ENCODE assay signal across 8 cellular contexts in the genomic region with DNA sequence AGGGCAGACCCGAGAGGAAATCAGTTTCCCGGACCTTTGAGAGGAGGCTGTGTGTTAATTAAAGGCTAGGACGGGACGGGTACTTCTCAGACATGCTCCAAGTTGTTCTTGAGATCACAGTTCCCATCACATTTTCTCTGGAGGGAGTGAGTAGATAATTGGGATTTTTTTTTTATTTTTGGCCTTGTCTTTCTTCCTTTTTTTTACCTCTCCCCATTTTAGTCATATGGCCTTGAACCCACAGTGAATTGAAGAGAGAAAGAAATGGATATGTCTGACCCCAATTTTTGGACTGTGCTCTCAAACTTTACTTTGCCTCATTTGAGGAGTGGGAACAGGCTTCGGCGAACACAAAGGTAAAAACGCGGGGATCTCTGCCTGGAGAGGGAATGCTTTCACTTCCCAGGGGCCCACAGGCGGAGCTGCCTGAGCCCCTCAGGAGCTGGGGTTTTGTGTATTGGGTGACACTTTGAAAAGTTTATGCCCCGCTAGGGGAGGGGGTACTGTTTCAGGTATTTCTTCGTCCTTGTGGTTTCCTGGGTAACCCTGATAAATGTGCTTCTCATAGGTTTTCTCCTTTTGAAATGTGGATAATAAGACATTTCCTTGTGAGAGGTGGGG.
DNase-seq lines count a peak whose midpoint lies in the region; ATAC-seq and TF ChIP-seq lines count a peak whose summit lies in the region.

No MANE protein-coding gene starts in this region.

- H3K79me2 ChIP-seq in OCI-LY7 (ENCODE audit: insufficient read depth, low read depth, low read length) (no peaks in the 10 kb centered on the region), neural cell (replicated peaks; ENCODE audit: insufficient read depth, low read length) (no peaks in the 10 kb centered on the region)

- DNase-seq in OCI-LY7 (ENCODE audit: low spot score), result no peak
- DNase-seq in effector memory CD8-positive, alpha-beta T cell, result no peak
- no peak for DNase-seq in NCI-H2196 treated with DMSO at 0.1 percent for 48 hours (lab: John Stamatoyannopoulos, UW; ENCODE audit: unreplicated experiment)

- no peak for TF ChIP-seq RAD21 in neural cell (conservative IDR thresholded peaks at IDR 0.05)

- no peaks in the 10 kb centered on the region for H3K27me3 Mint-ChIP-seq in effector memory CD8-positive, alpha-beta T cell

- H3K9me3 ChIP-seq in OCI-LY7 (ENCODE audit: low read length) (no peaks in the 10 kb centered on the region), neural cell (ENCODE audit: low read length) (no peaks in the 10 kb centered on the region)

- H3K9ac ChIP-seq in neural cell (ENCODE audit: low read length), result peak overlapping the region; percentile 64

- H3K4me3 ChIP-seq in OCI-LY7 (ENCODE audit: low read depth, low read length, poor library complexity, severe bottlenecking) (peak overlapping the region; percentile 72), neural cell (ENCODE audit: low read length) (peak overlapping the region; percentile 73)

- H3K4me3 Mint-ChIP-seq in effector memory CD8-positive, alpha-beta T cell, result peak overlapping the region; percentile 89 to 94

- H3F3A ChIP-seq in neural cell (ENCODE audit: insufficient read depth, low read length, poor library complexity, severe bottlenecking), result no peaks in the 10 kb centered on the region

- H3K27ac Mint-ChIP-seq in effector memory CD8-positive, alpha-beta T cell, result peak overlapping the region; percentile 87 to 98

- H4K20me1 ChIP-seq in OCI-LY7 (ENCODE audit: insufficient read depth, low read length) (no peaks in the 10 kb centered on the region), neural cell (ENCODE audit: insufficient read depth) (no peaks in the 10 kb centered on the region)

- TF ChIP-seq CTCF in C4-2B (conservative IDR thresholded peaks at IDR 0.05), result no peak
- no peak for TF ChIP-seq CTCF in OCI-LY7 (conservative IDR thresholded peaks at IDR 0.05; ENCODE audit: low read length)
- no peak for TF ChIP-seq CTCF in neural cell (IDR thresholded peaks at IDR 0.05; ENCODE audit: poor library complexity, severe bottlenecking)

- H3K27ac ChIP-seq in C4-2B, result peak overlapping the region; percentile 77
- H3K27ac ChIP-seq in OCI-LY7 (ENCODE audit: low read depth, low read length, poor library complexity, severe bottlenecking), result peak overlapping the region; percentile 41
- no peak overlapping the region for H3K27ac ChIP-seq in neural cell (ENCODE audit: low read length)

- H3K27me3 ChIP-seq in neural cell (ENCODE audit: insufficient read depth, low read depth, low read length), result peaks cover 3% of the 10 kb centered on the region

- H3K9me3 Mint-ChIP-seq in effector memory CD8-positive, alpha-beta T cell, result no peaks in the 10 kb centered on the region

- TSS peak; percentile 83 for BruUV-seq in OCI-LY7 (replicated peaks; lab: Mats Ljungman, UMichigan)

- intact Hi-C loops in OCI-LY7 (cut with micrococcal nuclease; ENCODE audit: unreplicated experiment), result loop anchor here (2.0 to 10.0 kb wide), 2 partner anchors 204 to 1210 kb away; partner anchors contain the start of gene PIK3R1

- CTCF ChIA-PET in OCI-LY7 (lab: Charles Lee; ENCODE audit: unreplicated experiment), result interaction anchor here (0.8 kb wide), 1 partner anchor 17 kb away, joined by 3 read pairs; no protein-coding TSS in a partner anchor

- H3K4me1 ChIP-seq in OCI-LY7 (ENCODE audit: insufficient read depth, low read length, poor library complexity, severe bottlenecking), result peaks cover 20% of the 10 kb centered on the region

- no peaks in the 10 kb centered on the region for H3K9me2 ChIP-seq in OCI-LY7 (ENCODE audit: insufficient read depth, low read length)
- no peaks in the 10 kb centered on the region for H3K9me2 ChIP-seq in neural cell (ENCODE audit: insufficient read depth, low read length)

- POLR2A ChIA-PET in OCI-LY7 (lab: Charles Lee), result interaction anchor here (0.7 to 2.0 kb wide), 4 partner anchors 10 to 75 kb away, joined by 3 to 5 read pairs (median 4); no protein-coding TSS in a partner anchor

- H3K36me3 Mint-ChIP-seq in effector memory CD8-positive, alpha-beta T cell (ENCODE audit: insufficient read depth), result peaks cover 15% of the 10 kb centered on the region

- H3K36me3 ChIP-seq in OCI-LY7 (ENCODE audit: insufficient read depth, low read length) (no peaks in the 10 kb centered on the region), neural cell (ENCODE audit: insufficient read depth, low read length) (no peaks in the 10 kb centered on the region)

- no peak for ATAC-seq in effector memory CD8-positive, alpha-beta T cell (replicated peaks)
- no peak for ATAC-seq in GM21381 (IDR thresholded peaks at IDR 0.05; ENCODE audit: unreplicated experiment)
- no peak for ATAC-seq in HG02678 (IDR thresholded peaks at IDR 0.05; ENCODE audit: unreplicated experiment)
- no peak for ATAC-seq in GM19463 (IDR thresholded peaks at IDR 0.05; ENCODE audit: unreplicated experiment)

- peaks cover 23 to 27% of the 10 kb centered on the region in 2 donors for H3K4me1 Mint-ChIP-seq in effector memory CD8-positive, alpha-beta T cell (ENCODE audit: low read depth in 2 of 2)

- no peak for TF ChIP-seq EP300 in neural cell (conservative IDR thresholded peaks at IDR 0.05; ENCODE audit: poor library complexity, severe bottlenecking)

- peak overlapping the region; percentile 89 for H2AFZ ChIP-seq in OCI-LY7 (ENCODE audit: low read length)
- H2AFZ ChIP-seq in neural cell (ENCODE audit: low read depth, low read length), result no peak overlapping the region

- H3K4me2 ChIP-seq in OCI-LY7 (ENCODE audit: low read length) (peak overlapping the region; percentile 90), neural cell (ENCODE audit: low read length) (peak overlapping the region; percentile 61)

TF ChIP-seq in neural cell, 6 proteins besides CTCF, POLR2A, EP300 and RAD21:
- TF ChIP-seq, protein P1, sequence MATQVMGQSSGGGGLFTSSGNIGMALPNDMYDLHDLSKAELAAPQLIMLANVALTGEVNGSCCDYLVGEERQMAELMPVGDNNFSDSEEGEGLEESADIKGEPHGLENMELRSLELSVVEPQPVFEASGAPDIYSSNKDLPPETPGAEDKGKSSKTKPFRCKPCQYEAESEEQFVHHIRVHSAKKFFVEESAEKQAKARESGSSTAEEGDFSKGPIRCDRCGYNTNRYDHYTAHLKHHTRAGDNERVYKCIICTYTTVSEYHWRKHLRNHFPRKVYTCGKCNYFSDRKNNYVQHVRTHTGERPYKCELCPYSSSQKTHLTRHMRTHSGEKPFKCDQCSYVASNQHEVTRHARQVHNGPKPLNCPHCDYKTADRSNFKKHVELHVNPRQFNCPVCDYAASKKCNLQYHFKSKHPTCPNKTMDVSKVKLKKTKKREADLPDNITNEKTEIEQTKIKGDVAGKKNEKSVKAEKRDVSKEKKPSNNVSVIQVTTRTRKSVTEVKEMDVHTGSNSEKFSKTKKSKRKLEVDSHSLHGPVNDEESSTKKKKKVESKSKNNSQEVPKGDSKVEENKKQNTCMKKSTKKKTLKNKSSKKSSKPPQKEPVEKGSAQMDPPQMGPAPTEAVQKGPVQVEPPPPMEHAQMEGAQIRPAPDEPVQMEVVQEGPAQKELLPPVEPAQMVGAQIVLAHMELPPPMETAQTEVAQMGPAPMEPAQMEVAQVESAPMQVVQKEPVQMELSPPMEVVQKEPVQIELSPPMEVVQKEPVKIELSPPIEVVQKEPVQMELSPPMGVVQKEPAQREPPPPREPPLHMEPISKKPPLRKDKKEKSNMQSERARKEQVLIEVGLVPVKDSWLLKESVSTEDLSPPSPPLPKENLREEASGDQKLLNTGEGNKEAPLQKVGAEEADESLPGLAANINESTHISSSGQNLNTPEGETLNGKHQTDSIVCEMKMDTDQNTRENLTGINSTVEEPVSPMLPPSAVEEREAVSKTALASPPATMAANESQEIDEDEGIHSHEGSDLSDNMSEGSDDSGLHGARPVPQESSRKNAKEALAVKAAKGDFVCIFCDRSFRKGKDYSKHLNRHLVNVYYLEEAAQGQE (IDR thresholded peaks at IDR 0.05; ENCODE audit: borderline replicate concordance), result no peak
- TF ChIP-seq TAF1 (IDR thresholded peaks at IDR 0.05; ENCODE audit: low read depth), result no peak
